Comparison of ENCODE assay signal across 1 cellular context in genomic region chr2:58923869-58924268, GRCh38.
TF ChIP-seq lines count a peak whose summit lies in the region.

No MANE protein-coding gene starts in this region.

TF ChIP-seq in K562, 482 proteins besides CTCF, POLR2A, EP300 and RAD21 (continued from another document):
- TF ChIP-seq REST (CRISPR knock-in tag; IDR thresholded peaks at IDR 0.05; ENCODE audit: low read depth) (no peak), KDM4B (IDR thresholded peaks at IDR 0.05; ENCODE audit: borderline replicate concordance in 2 of 2, low read depth in 1 of 2) (no peak)
TF ChIP-seq in K562: peak in this region for 2.
